In the genomic region with DNA sequence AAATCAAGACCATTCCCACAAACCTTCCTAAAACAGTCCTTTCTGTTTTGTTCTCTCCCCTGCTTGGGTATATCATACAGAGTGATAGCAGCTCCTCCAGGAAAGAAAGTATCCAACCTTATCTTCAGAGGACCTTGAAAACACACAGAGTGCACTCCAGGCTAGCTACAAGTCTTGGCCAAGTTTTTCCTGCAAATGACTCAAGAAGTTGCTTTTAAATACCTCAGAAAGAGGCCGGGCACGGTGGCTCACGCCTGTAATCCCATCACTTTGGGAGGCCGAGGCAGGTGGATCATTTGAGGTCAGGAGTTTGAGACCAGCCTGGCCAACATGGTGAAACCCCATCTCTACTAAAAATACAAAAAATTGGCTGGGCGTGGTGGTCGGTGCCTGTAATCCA, we compare ENCODE assay signal across 7 cellular contexts. TPM values are rescaled to one million over a fixed set of nuclear protein-coding genes. Genes with fewer than 3 reads are reported as not detected.
"Had no signal": no experiment of that assay in that cellular context is flagged by ENCODE, and none has a peak within 500 bp of the region (broad histone marks: within the 10 kb centered on the region; RNA-seq: fewer than 3 reads in every experiment).

No MANE protein-coding gene starts in this region.

RNA-seq across cellular contexts. Expression of a gene that starts 14.9 kb away (rescaled TPM):
- total RNA-seq: left colon, ovary, subcutaneous adipose tissue, suprapubic skin had no signal
- polyA plus RNA-seq: heart left ventricle, liver, mammary epithelial cell had no signal
